Comparison of ENCODE assay signal across 20 cellular contexts in genomic region chr16:69938981-69939820, GRCh38. TPM values are rescaled to one million over a fixed set of nuclear protein-coding genes. Genes with fewer than 3 reads are reported as not detected.
DNase-seq lines count a peak whose midpoint lies in the region; ATAC-seq, FAIRE-seq and TF ChIP-seq lines count a peak whose summit lies in the region.
"Had no signal": no experiment of that assay in that cellular context is flagged by ENCODE, and none has a peak within 500 bp of the region (broad histone marks: within the 10 kb centered on the region; RNA-seq: fewer than 3 reads in every experiment).

No MANE protein-coding gene starts in this region.

- intact Hi-C loops in adrenal gland (cut with DNase I), result no loop called here
- intact Hi-C loops in kidney (cut with DNase I), result loop anchor here (10.0 kb wide), 1 partner anchor 144 kb away; no protein-coding TSS in a partner anchor
- intact Hi-C loops in testis (cut with DNase I; ENCODE audit: low total_unique reads), result loop anchor here (5.0 kb wide), 1 partner anchor 142 kb away; no protein-coding TSS in a partner anchor

- no peak for FAIRE-seq in kidney (lab: Jason Lieb, UNC)
- FAIRE-seq: GM12891 had no signal

- no peaks in the 10 kb centered on the region for H3K27me3 ChIP-seq in adrenal gland
- H3K27me3 ChIP-seq in testis, result no peaks in the 10 kb centered on the region
- H3K27me3 ChIP-seq: BLaER1 treated with 17β-estradiol and CSF1 and Interleukin-3, amounts not matched to agents 10 nM and 100 nM; SJCRH30 had no signal

- no peak for TF ChIP-seq POLR2A in adrenal gland (IDR thresholded peaks at IDR 0.05)
- TF ChIP-seq POLR2A in testis (IDR thresholded peaks at IDR 0.05), result no peak

- peak; percentile 38 for DNase-seq in activated CD8-positive, alpha-beta memory T cell treated with anti-CD3 and anti-CD28 coated beads, Interleukin-2, amount 50 U/mL, for 48 hours
- no peak for DNase-seq in activated CD8-positive, alpha-beta memory T cell treated with anti-CD3 and anti-CD28 coated beads for 24 hours
- DNase-seq in adrenal gland, result peak in 4 of 7 donors; percentile 7 to 14 (median 10)
- DNase-seq in kidney, result peak; percentile 63
- DNase-seq in testis, result peak; percentile 10
- DNase-seq in NCI-H446 treated with DMSO at 0.1 percent for 48 hours (lab: John Stamatoyannopoulos, UW), result no peak
- DNase-seq in NCI-H1417 (lab: John Stamatoyannopoulos, UW), result no peak
- DNase-seq: CD8-positive, alpha-beta memory T cell; DND-41; GF-D8; HCEC 1CT; KG1; NCI-H1092; NCI-H1694; NCI-H524; PC-9; SJCRH30 had no signal

- H3K27ac ChIP-seq in adrenal gland, result no peak overlapping the region
- no peak overlapping the region for H3K27ac ChIP-seq in kidney (ENCODE audit: low read depth in 2 of 2, low read length in 2 of 2)
- no peak overlapping the region for H3K27ac ChIP-seq in testis
- H3K27ac ChIP-seq: BLaER1 treated with 17β-estradiol and CSF1 and Interleukin-3, amounts not matched to agents 10 nM and 100 nM; PC-9; SJCRH30 had no signal

- H3K4me3 ChIP-seq in adrenal gland (no peak overlapping the region), kidney (ENCODE audit: low read length in 2 of 2) (no peak overlapping the region), testis (no peak overlapping the region)
- H3K4me3 ChIP-seq: BLaER1 treated with 17β-estradiol and CSF1 and Interleukin-3, amounts not matched to agents 10 nM and 100 nM; PC-9; SJCRH30 had no signal

- ATAC-seq in GM19463 (IDR thresholded peaks at IDR 0.05; ENCODE audit: unreplicated experiment), result no peak

- 93 to 95% (median 94%) methylated on average over 13 to 28 of the region's 28 CpGs for WGBS in adrenal gland, 4 donors
- 91 to 94% methylated on average over 10 to 28 of the region's 28 CpGs for WGBS in testis, 2 donors

- TF ChIP-seq CTCF in adrenal gland (IDR thresholded peaks at IDR 0.05) (no peak), kidney (IDR thresholded peaks at IDR 0.05; ENCODE audit: borderline replicate concordance, extremely low read depth, insufficient read depth) (no peak), testis (IDR thresholded peaks at IDR 0.05) (no peak)

- H3K9ac ChIP-seq in kidney (ENCODE audit: low read length in 2 of 2), result no peak overlapping the region
- H3K9ac ChIP-seq: BLaER1 treated with 17β-estradiol and CSF1 and Interleukin-3, amounts not matched to agents 10 nM and 100 nM had no signal

- no peaks in the 10 kb centered on the region for H3K4me1 ChIP-seq in adrenal gland (replicated peaks in 1 of 2)
- H3K4me1 ChIP-seq in kidney (ENCODE audit: control insufficient read depth in 1 of 2, insufficient read depth in 1 of 2, low read depth in 1 of 2, low read length in 2 of 2), result no peaks in the 10 kb centered on the region
- no peaks in the 10 kb centered on the region for H3K4me1 ChIP-seq in testis
- H3K4me1 ChIP-seq: SJCRH30 had no signal

- no peaks in the 10 kb centered on the region for H3K9me3 ChIP-seq in adrenal gland (replicated peaks in 1 of 3)
- no peaks in the 10 kb centered on the region for H3K9me3 ChIP-seq in kidney (ENCODE audit: control insufficient read depth in 1 of 2, low read length in 2 of 2)
- no peaks in the 10 kb centered on the region for H3K9me3 ChIP-seq in testis
- H3K9me3 ChIP-seq: BLaER1 treated with 17β-estradiol and CSF1 and Interleukin-3, amounts not matched to agents 10 nM and 100 nM; SJCRH30 had no signal

- H3K36me3 ChIP-seq in adrenal gland (replicated peaks in 1 of 2), result peaks cover 0 to 71% of the 10 kb centered on the region in 2 donors
- peaks cover 35 to 57% of the 10 kb centered on the region in 2 donors for H3K36me3 ChIP-seq in kidney (ENCODE audit: control insufficient read depth in 1 of 2, insufficient read depth in 2 of 2, low read length in 2 of 2)
- peaks cover 3% of the 10 kb centered on the region for H3K36me3 ChIP-seq in testis (ENCODE audit: low read depth, missing control alignments)
- H3K36me3 ChIP-seq: SJCRH30 had no signal

RNA-seq across cellular contexts. Expression of gene CLEC18A, which starts 11.9 kb away (rescaled TPM):
- 1 to 10 TPM; 1.0 to 8.0 (median 3.0) TPM for total RNA-seq in adrenal gland
- polyA plus RNA-seq in adrenal gland, result 1 to 10 TPM; 1.2 to 3.9 (median 2.9) TPM
- total RNA-seq in kidney, result 0.85 TPM
- polyA plus RNA-seq in kidney (ENCODE audit: insufficient read depth, low read depth, low replicate concordance), result 87.7 TPM
- total RNA-seq in testis, result 10 to 100 TPM; 12.6 to 15.7 TPM
- polyA plus RNA-seq in testis (ENCODE audit: insufficient read depth, low read depth, low replicate concordance), result 10.0 TPM
- polyA plus RNA-seq: CD8-positive, alpha-beta memory T cell had no signal

Comparison
In these comparisons a context has a peak if more than half of its experiments do, and no peak if none do; other contexts are left out.
1. DNase-seq: peak in activated CD8-positive, alpha-beta memory T cell treated with anti-CD3 and anti-CD28 coated beads, Interleukin-2, amount 50 U/mL, for 48 hours (single experiment), adrenal gland (4 of 7), kidney (single experiment) and testis (single experiment); none in activated CD8-positive, alpha-beta memory T cell treated with anti-CD3 and anti-CD28 coated beads for 24 hours (single experiment), NCI-H446 treated with DMSO at 0.1 percent for 48 hours (single experiment) and NCI-H1417 (0 of 3).
2. intact Hi-C loops: an anchor here in kidney (10.0 kb wide) and testis (5.0 kb wide); none called in adrenal gland.